Comparison of ENCODE assay signal across 18 cellular contexts in genomic region chr2:236715511-236715961, GRCh38.
A peak's percentile ranks its signal among the peaks of the same experiment; 100 is the strongest.
DNase-seq lines count a peak whose midpoint lies in the region; ATAC-seq, FAIRE-seq and TF ChIP-seq lines count a peak whose summit lies in the region.
"Had no signal": no experiment of that assay in that cellular context is flagged by ENCODE, and none has a peak within 500 bp of the region (broad histone marks: within the 10 kb centered on the region; RNA-seq: fewer than 3 reads in every experiment).

No MANE protein-coding gene starts in this region.

- ATAC-seq in omental fat pad (ENCODE audit: low FRiP score) (peak; percentile 82), HG03442 (IDR thresholded peaks at IDR 0.05; ENCODE audit: unreplicated experiment) (no peak)
- ATAC-seq: GM12878 had no signal

- H3K4me3 ChIP-seq in AG10803 (ENCODE audit: low read length) (no peak overlapping the region), fibroblast of villous mesenchyme (ENCODE audit: low read depth, low read length) (no peak overlapping the region)
- H3K4me3 ChIP-seq: cardiac muscle cell, GM12878 had no signal

- peak; percentile 22 for DNase-seq in AG10803 (ENCODE audit: low read depth)
- peak; percentile 32 for DNase-seq in NCI-H748 treated with DMSO at 0.1 percent for 48 hours (lab: John Stamatoyannopoulos, UW)
- DNase-seq in fibroblast of villous mesenchyme (ENCODE audit: low read depth), result peak; percentile 9
- no peak for DNase-seq in omental fat pad (ENCODE audit: low spot score)
- no peak for DNase-seq in GM19239 (ENCODE audit: insufficient read length, low spot score)
- DNase-seq in SW 1271 (lab: John Stamatoyannopoulos, UW), result no peak
- DNase-seq in NCI-H510A treated with DMSO at 0.1 percent for 48 hours (lab: John Stamatoyannopoulos, UW), result no peak
- DNase-seq: ACHN; activated CD8-positive, alpha-beta memory T cell treated with anti-CD3 and anti-CD28 coated beads for 24 hours; activated gamma-delta T cell treated with Interleukin-2 at 50 U/mL for 16 hours; DMS53; H7; NCI-H1105 treated with DMSO at 0.1 percent for 48 hours; NCI-H524 had no signal

- no peak for FAIRE-seq in GM19239 (lab: Jason Lieb, UNC)
- FAIRE-seq: GM12878, urothelium cell line had no signal

- no peak for TF ChIP-seq CTCF in AG10803 (conservative IDR thresholded peaks at IDR 0.05; ENCODE audit: low read length)
- TF ChIP-seq CTCF in fibroblast of villous mesenchyme (IDR thresholded peaks at IDR 0.05; ENCODE audit: insufficient read depth, low read depth, low read length), result no peak
- TF ChIP-seq CTCF in omental fat pad (IDR thresholded peaks at IDR 0.05), result no peak

Comparison
In these comparisons a context has a peak if more than half of its experiments do, and no peak if none do; other contexts are left out.
1. DNase-seq: peak in AG10803 (single experiment), NCI-H748 treated with DMSO at 0.1 percent for 48 hours (single experiment) and fibroblast of villous mesenchyme (single experiment); none in omental fat pad (single experiment), GM19239 (single experiment), SW 1271 (0 of 2) and NCI-H510A treated with DMSO at 0.1 percent for 48 hours (single experiment).